In genomic region chr20:50642288-50642803, GRCh38 we compare ENCODE assay signal across 16 cellular contexts. TPM values are rescaled to one million over a fixed set of nuclear protein-coding genes. Genes with fewer than 3 reads are reported as not detected.
DNase-seq lines count a peak whose midpoint lies in the region; ATAC-seq and TF ChIP-seq lines count a peak whose summit lies in the region.
"Had no signal": no experiment of that assay in that cellular context is flagged by ENCODE, and none has a peak within 500 bp of the region (broad histone marks: within the 10 kb centered on the region; RNA-seq: fewer than 3 reads in every experiment).

No MANE protein-coding gene starts in this region.

- peaks cover 12% of the 10 kb centered on the region for H3F3A ChIP-seq in SK-N-SH (replicated peaks; ENCODE audit: insufficient read depth)

- no peak for TF ChIP-seq EP300 in SK-N-SH (IDR thresholded peaks at IDR 0.05; ENCODE audit: borderline replicate concordance in 1 of 2, low read depth in 1 of 2, low read length in 1 of 2)

- H3K9me3 Mint-ChIP-seq in activated T-cell treated with anti-CD3 and anti-CD28 coated beads, Interleukin-2, amount 50 U/mL, for 72 hours: no peaks in the 10 kb centered on the region
- H3K9me3 Mint-ChIP-seq: activated T-cell treated with anti-CD3 and anti-CD28 coated beads, Interleukin-2, amount 50 U/mL, for 4 hours had no signal

- H3K27me3 Mint-ChIP-seq in activated T-cell treated with anti-CD3 and anti-CD28 coated beads, Interleukin-2, amount 50 U/mL, for 72 hours (ENCODE audit: low read depth): no peaks in the 10 kb centered on the region

- DNase-seq in left ventricle myocardium superior: no peak
- DNase-seq in right atrium auricular region (ENCODE audit: low spot score): no peak
- no peak for DNase-seq in SK-N-SH
- DNase-seq in iPS DF 19.7 (ENCODE audit: low read depth, low spot score): peak; percentile 90
- DNase-seq in T-helper 9 cell: no peak
- DNase-seq in COR-L47 (lab: John Stamatoyannopoulos, UW): no peak
- no peak for DNase-seq in activated T-cell treated with anti-CD3 and anti-CD28 coated beads, Interleukin-2, amount 50 U/mL, for 72 hours
- no peak for DNase-seq in NCI-H69 (lab: John Stamatoyannopoulos, UW)
- DNase-seq: activated CD4-positive, alpha-beta T cell treated with anti-CD3 and anti-CD28 coated beads for 1 hour; activated T-cell treated with anti-CD3 and anti-CD28 coated beads, Interleukin-2, amount 50 U/mL, for 4 hours; HCEC 1CT; NCI-H1417; upper lobe of right lung had no signal

- H3K36me3 Mint-ChIP-seq in activated T-cell treated with anti-CD3 and anti-CD28 coated beads, Interleukin-2, amount 50 U/mL, for 72 hours (ENCODE audit: insufficient read depth in 2 of 2): no peaks in the 10 kb centered on the region

- H3K27me3 ChIP-seq in right atrium auricular region (no peaks in the 10 kb centered on the region), SK-N-SH (ENCODE audit: insufficient read depth) (no peaks in the 10 kb centered on the region)
- H3K27me3 ChIP-seq: SJSA1, upper lobe of right lung had no signal

- intact Hi-C loops in left ventricle myocardium superior (cut with micrococcal nuclease): no loop called here

- TF ChIP-seq RAD21 in SK-N-SH (IDR thresholded peaks at IDR 0.05; ENCODE audit: low read length): no peak

- H3K4me1 Mint-ChIP-seq in activated T-cell treated with anti-CD3 and anti-CD28 coated beads, Interleukin-2, amount 50 U/mL, for 72 hours (ENCODE audit: low read depth): no peaks in the 10 kb centered on the region

- no peaks in the 10 kb centered on the region for H3K79me2 ChIP-seq in SK-N-SH (ENCODE audit: insufficient read depth)

- H4K20me1 ChIP-seq in SK-N-SH (ENCODE audit: insufficient read depth): no peaks in the 10 kb centered on the region

- WGBS in SK-N-SH (ENCODE audit: low lambda C conversion rate): 79% methylated on average over 4 of the region's 4 CpGs

- CTCF ChIA-PET in SK-N-SH (lab: Yijun Ruan, JAX): no interaction called here

- H3K36me3 ChIP-seq in right atrium auricular region (no peaks in the 10 kb centered on the region), SK-N-SH (replicated peaks in 1 of 2; ENCODE audit: control insufficient read depth in 1 of 2, insufficient read depth in 2 of 2, low read length in 1 of 2) (no peaks in the 10 kb centered on the region)
- H3K36me3 ChIP-seq: SJSA1, upper lobe of right lung had no signal

- no peak overlapping the region for H3K4me2 ChIP-seq in SK-N-SH

- no peak overlapping the region for H3K4me3 Mint-ChIP-seq in activated T-cell treated with anti-CD3 and anti-CD28 coated beads, Interleukin-2, amount 50 U/mL, for 72 hours
- H3K4me3 Mint-ChIP-seq: activated T-cell treated with anti-CD3 and anti-CD28 coated beads, Interleukin-2, amount 50 U/mL, for 4 hours had no signal

- H3K4me3 ChIP-seq in right atrium auricular region (no peak overlapping the region), SK-N-SH (ENCODE audit: low read depth in 2 of 2, low read length in 1 of 2) (no peak overlapping the region)
- H3K4me3 ChIP-seq: lung, SJSA1, upper lobe of right lung had no signal

- H3K4me1 ChIP-seq in right atrium auricular region (peaks cover 0 to 16% of the 10 kb centered on the region in 2 donors), SK-N-SH (ENCODE audit: control insufficient read depth in 1 of 2, insufficient read depth in 2 of 2, low read depth in 1 of 2, low read length in 1 of 2) (peaks cover 8 to 23% of the 10 kb centered on the region in 2 experiments; a peak in 3 of 4 replicates)

- H3K27ac ChIP-seq in right atrium auricular region (no peak overlapping the region), SK-N-SH (ENCODE audit: low read depth in 2 of 2, low read length in 1 of 2) (no peak overlapping the region)
- H3K27ac ChIP-seq: SJSA1, upper lobe of right lung had no signal

- peak; percentile 20 for ATAC-seq in left ventricle myocardium superior
- ATAC-seq in activated T-cell treated with anti-CD3 and anti-CD28 coated beads, Interleukin-2, amount 50 U/mL, for 72 hours (replicated peaks in 1 of 2): no peak
- ATAC-seq: activated T-cell treated with anti-CD3 and anti-CD28 coated beads, Interleukin-2, amount 50 U/mL, for 4 hours; HepG2 had no signal

- no peak for TF ChIP-seq CTCF in right atrium auricular region (IDR thresholded peaks at IDR 0.05)
- no peak for TF ChIP-seq CTCF in SK-N-SH (IDR thresholded peaks at IDR 0.05)

- H3K27ac Mint-ChIP-seq in activated T-cell treated with anti-CD3 and anti-CD28 coated beads, Interleukin-2, amount 50 U/mL, for 72 hours: no peak overlapping the region

- H3K9me2 ChIP-seq in SK-N-SH: no peaks in the 10 kb centered on the region

- no peak overlapping the region for H3K9ac ChIP-seq in SK-N-SH

- POLR2A ChIA-PET in SK-N-SH (lab: Yijun Ruan, JAX): no interaction called here

- H3K9me3 ChIP-seq in right atrium auricular region (no peaks in the 10 kb centered on the region), SK-N-SH (no peaks in the 10 kb centered on the region)
- H3K9me3 ChIP-seq: upper lobe of right lung had no signal

- H2AFZ ChIP-seq in SK-N-SH (ENCODE audit: low read depth): 0 out of 2 replicates have a peak overlapping the region, but pooled peaks have one; percentile 16

TF ChIP-seq in SK-N-SH, 30 proteins besides CTCF, POLR2A, EP300 and RAD21:
- TF ChIP-seq, protein P1, sequence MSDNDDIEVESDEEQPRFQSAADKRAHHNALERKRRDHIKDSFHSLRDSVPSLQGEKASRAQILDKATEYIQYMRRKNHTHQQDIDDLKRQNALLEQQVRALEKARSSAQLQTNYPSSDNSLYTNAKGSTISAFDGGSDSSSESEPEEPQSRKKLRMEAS (IDR thresholded peaks at IDR 0.05; ENCODE audit: low read depth): no peak
- no peak for TF ChIP-seq TAF1 (IDR thresholded peaks at IDR 0.05; ENCODE audit: borderline replicate concordance, low read depth, low read length)

RNA-seq across cellular contexts. Expression of gene RIPOR3, which starts 49.0 kb away (rescaled TPM):
- 8.0 TPM for total RNA-seq in left ventricle myocardium superior
- 1 to 10 TPM; 2.9 to 4.7 TPM for total RNA-seq in right atrium auricular region
- 1.0 and 1.2 TPM in 2 replicates for polyA plus RNA-seq in SK-N-SH (2012; rRNA removed)
- 0.18 and 0.33 TPM in 2 replicates for polyA plus RNA-seq in SK-N-SH (2012; cell fraction: cytosol; rRNA removed)
- polyA plus RNA-seq in SK-N-SH (2012; cell fraction: nucleus; rRNA removed): 7.0 and 8.8 TPM in 2 replicates
- total RNA-seq in activated T-cell treated with anti-CD3 and anti-CD28 coated beads, Interleukin-2, amount 50 U/mL, for 72 hours: under 1 TPM; 0.14 to 0.23 TPM
- total RNA-seq: HepG2 had no signal
